19 cellular contexts compared by ENCODE assay signal in the genomic region with DNA sequence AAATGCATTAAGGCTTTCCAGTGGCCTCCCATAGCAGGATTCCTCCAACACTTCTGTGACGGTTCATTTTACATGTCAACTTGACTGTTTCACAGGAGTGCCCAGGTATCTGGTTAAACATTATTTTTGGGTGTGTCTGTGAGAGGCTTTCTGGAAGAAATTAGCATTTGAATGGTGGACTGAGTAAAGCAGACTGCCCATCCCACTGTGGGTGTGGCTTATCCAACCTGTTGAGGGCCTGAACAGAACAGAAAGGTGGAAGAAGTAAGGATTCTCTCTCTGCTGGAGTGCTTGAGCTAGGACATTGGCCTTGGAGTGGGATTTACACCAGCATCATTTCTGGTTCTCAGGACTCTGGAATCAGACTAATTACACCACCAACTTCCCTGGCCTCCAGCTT.
DNase-seq lines count a peak whose midpoint lies in the region; ATAC-seq and TF ChIP-seq lines count a peak whose summit lies in the region.
"Had no signal": no experiment of that assay in that cellular context is flagged by ENCODE, and none has a peak within 500 bp of the region (broad histone marks: within the 10 kb centered on the region; RNA-seq: fewer than 3 reads in every experiment).

No MANE protein-coding gene starts in this region.

- H2AK5ac ChIP-seq in H9 (ENCODE audit: insufficient read length, low read length): no peak overlapping the region

- no peak overlapping the region for H3K27ac Mint-ChIP-seq in H9
- no peak overlapping the region for H3K27ac Mint-ChIP-seq in CD14-positive monocyte
- H3K27ac Mint-ChIP-seq: CD4-positive, CD25-positive, alpha-beta regulatory T cell had no signal

- H2AFZ ChIP-seq in H9 (ENCODE audit: low read length): no peak overlapping the region
- H2AFZ ChIP-seq: GM23248 had no signal

- no peak overlapping the region for H2BK20ac ChIP-seq in H9 (ENCODE audit: low read depth, low read length, poor library complexity, severe bottlenecking)

- H3K23me2 ChIP-seq in H9 (ENCODE audit: insufficient read length, low read depth, low read length, poor library complexity, severe bottlenecking): no peaks in the 10 kb centered on the region

- H2BK5ac ChIP-seq in H9 (ENCODE audit: insufficient read length, low read length): no peak overlapping the region

- no CpG with 5 or more reads among the region's 1 CpG for WGBS in H9 (ENCODE audit: extremely low coverage, insufficient read length, low lambda C conversion rate)

- H2BK12ac ChIP-seq in H9 (ENCODE audit: insufficient read length, low read depth, low read length): no peak overlapping the region

- H4K5ac ChIP-seq in H9 (ENCODE audit: insufficient read length, low read depth, low read length): no peak overlapping the region

- H3K4me3 Mint-ChIP-seq in H9: no peak overlapping the region
- no peak overlapping the region for H3K4me3 Mint-ChIP-seq in CD14-positive monocyte
- H3K4me3 Mint-ChIP-seq: CD4-positive, CD25-positive, alpha-beta regulatory T cell had no signal

- no peaks in the 10 kb centered on the region for H3K4me1 ChIP-seq in NT2/D1 (ENCODE audit: insufficient read depth, insufficient read length)
- no peaks in the 10 kb centered on the region for H3K4me1 ChIP-seq in lower lobe of right lung
- H3K4me1 ChIP-seq in upper lobe of right lung: no peaks in the 10 kb centered on the region
- no peaks in the 10 kb centered on the region for H3K4me1 ChIP-seq in H9 (ENCODE audit: insufficient read depth, low read length)

- DNase-seq in LoVo (ENCODE audit: low spot score) (peak; percentile 4), NT2/D1 (ENCODE audit: low read depth, low spot score) (peak; percentile 32), lower lobe of right lung (no peak), upper lobe of right lung (no peak), hippocampal formation (lab: John Stamatoyannopoulos, UW) (no peak), H9 (no peak), CD14-positive monocyte (ENCODE audit: low spot score) (no peak)
- DNase-seq: ACHN; CD4-positive, CD25-positive, alpha-beta regulatory T cell; DND-41; GF-D8; GM23248; MV-4-11; NCI-H1417 treated with DMSO at 0.1 percent for 48 hours; NCI-H2081; NCI-H226; NCI-H524 treated with DMSO at 0.1 percent for 48 hours; NK-92 treated with Interleukin-12 subunit alpha and Interleukin-12 subunit beta, amount 100 ng/mL, for 24 hours had no signal

- H2BK15ac ChIP-seq in H9 (ENCODE audit: low read depth, low read length): no peak overlapping the region

- no peak overlapping the region for H3K4me2 ChIP-seq in H9 (ENCODE audit: insufficient read depth, insufficient read length, low read length)

- H3K36me3 ChIP-seq in NT2/D1 (ENCODE audit: insufficient read depth, insufficient read length, low read length) (no peaks in the 10 kb centered on the region), lower lobe of right lung (no peaks in the 10 kb centered on the region), upper lobe of right lung (no peaks in the 10 kb centered on the region)

- no peaks in the 10 kb centered on the region for H3K79me2 ChIP-seq in H9 (ENCODE audit: insufficient read depth, low read length)

- H3K27ac ChIP-seq in lower lobe of right lung (no peak overlapping the region), upper lobe of right lung (no peak overlapping the region), H9 (ENCODE audit: insufficient read length, low read depth, low read length) (no peak overlapping the region)
- H3K27ac ChIP-seq: GM23248, RWPE1 had no signal

- TF ChIP-seq CTCF in lower lobe of right lung (IDR thresholded peaks at IDR 0.05) (no peak), upper lobe of right lung (IDR thresholded peaks at IDR 0.05) (no peak), H9 (conservative IDR thresholded peaks at IDR 0.05) (no peak), CD14-positive monocyte (IDR thresholded peaks at IDR 0.05) (no peak)

- H3K9me3 Mint-ChIP-seq in H9 (peaks cover 16 to 20% of the 10 kb centered on the region in 2 experiments), CD14-positive monocyte (peaks cover 6 to 23% (median 8%) of the 10 kb centered on the region in 7 donors)

- H3K14ac ChIP-seq in H9 (ENCODE audit: insufficient read depth, low read length): no peak overlapping the region

- H2BK120ac ChIP-seq in H9 (ENCODE audit: low read depth, low read length, poor library complexity, severe bottlenecking): no peak overlapping the region

- H3K9ac ChIP-seq in NT2/D1 (ENCODE audit: insufficient read length, low read depth) (no peak overlapping the region), H9 (ENCODE audit: extremely low read depth, insufficient read length, low read length) (no peak overlapping the region)
- H3K9ac ChIP-seq: GM23248 had no signal

- H3K27me3 Mint-ChIP-seq in H9 (ENCODE audit: low read depth) (no peaks in the 10 kb centered on the region), CD14-positive monocyte (ENCODE audit: low read depth in 3 of 3) (no peaks in the 10 kb centered on the region)
- H3K27me3 Mint-ChIP-seq: CD4-positive, CD25-positive, alpha-beta regulatory T cell had no signal

- no peak overlapping the region for H3K56ac ChIP-seq in H9 (ENCODE audit: insufficient read length, low read depth, low read length)

- H3K4ac ChIP-seq in H9 (ENCODE audit: low read depth, low read length): no peak overlapping the region

- ATAC-seq in lower lobe of right lung (peak; percentile 57 to 74), upper lobe of right lung (peak; percentile 72)

- no peak overlapping the region for H4K8ac ChIP-seq in H9 (replicated peaks; ENCODE audit: insufficient read length, low read depth, low read length)

- H3K4me3 ChIP-seq in NT2/D1 (ENCODE audit: insufficient read length, low read depth): no peak overlapping the region
- H3K4me3 ChIP-seq in lower lobe of right lung: no peak overlapping the region
- no peak overlapping the region for H3K4me3 ChIP-seq in upper lobe of right lung
- H3K4me3 ChIP-seq: GM23248 had no signal

- H3K9me3 ChIP-seq in NT2/D1 (ENCODE audit: insufficient read depth, low read length): peaks cover 19% of the 10 kb centered on the region; the same call in 1 of the 2 replicates
- H3K9me3 ChIP-seq in lower lobe of right lung: peaks cover 9% of the 10 kb centered on the region
- H3K9me3 ChIP-seq in upper lobe of right lung: peaks cover 6% of the 10 kb centered on the region
- H3K9me3 ChIP-seq in H9 (ENCODE audit: control insufficient read depth, low read depth, low read length): no peaks in the 10 kb centered on the region

- no peak overlapping the region for H3T11ph ChIP-seq in H9 (ENCODE audit: low read length)

- H3K4me1 Mint-ChIP-seq in H9 (peaks cover 3 to 12% of the 10 kb centered on the region in 2 experiments; a peak in 3 of 4 replicates), CD14-positive monocyte (no peaks in the 10 kb centered on the region)
- H3K4me1 Mint-ChIP-seq: CD4-positive, CD25-positive, alpha-beta regulatory T cell had no signal

- no peak overlapping the region for H3K23ac ChIP-seq in H9 (ENCODE audit: insufficient read length, low read depth, low read length)

- H3K36me3 Mint-ChIP-seq in H9 (ENCODE audit: insufficient read depth in 1 of 3, low read depth in 3 of 3) (peaks cover 11 to 28% (median 14%) of the 10 kb centered on the region in 3 experiments), CD14-positive monocyte (no peaks in the 10 kb centered on the region)
- H3K36me3 Mint-ChIP-seq: CD4-positive, CD25-positive, alpha-beta regulatory T cell had no signal

- no peak overlapping the region for H3K18ac ChIP-seq in H9 (ENCODE audit: insufficient read length, low read depth, low read length)

- intact Hi-C loops in lower lobe of right lung (cut with DNase I): no loop called here
- intact Hi-C loops in upper lobe of right lung (cut with DNase I): no loop called here
- intact Hi-C loops in CD14-positive monocyte (cut with micrococcal nuclease): no loop called here

- H3K27me3 ChIP-seq in NT2/D1 (ENCODE audit: insufficient read depth, insufficient read length): no peaks in the 10 kb centered on the region
- H3K27me3 ChIP-seq in lower lobe of right lung (ENCODE audit: low read depth): no peaks in the 10 kb centered on the region
- no peaks in the 10 kb centered on the region for H3K27me3 ChIP-seq in upper lobe of right lung
- H3K27me3 ChIP-seq in H9 (ENCODE audit: insufficient read depth, low read length): no peaks in the 10 kb centered on the region

- H3K79me1 ChIP-seq in H9 (ENCODE audit: insufficient read depth, low read depth, low read length, poor library complexity, severe bottlenecking): no peaks in the 10 kb centered on the region

- no peak overlapping the region for H4K91ac ChIP-seq in H9 (ENCODE audit: insufficient read length, low read depth, low read length)

- no peaks in the 10 kb centered on the region for H4K20me1 ChIP-seq in H9 (ENCODE audit: control insufficient read depth, insufficient read depth, insufficient read length)

Comparison
In these comparisons a context has a peak if more than half of its experiments do, and no peak if none do; other contexts are left out.
1. DNase-seq: peak in LoVo (single experiment) and NT2/D1 (single experiment); none in lower lobe of right lung (single experiment), upper lobe of right lung (single experiment), hippocampal formation (0 of 2), H9 (single experiment) and CD14-positive monocyte (single experiment).